Comparison of ENCODE assay signal across 8 cellular contexts in genomic region chr16:27237229-27238015, GRCh38. TPM values are rescaled to one million over a fixed set of nuclear protein-coding genes. Genes with fewer than 3 reads are reported as not detected.
DNase-seq lines count a peak whose midpoint lies in the region; ATAC-seq and TF ChIP-seq lines count a peak whose summit lies in the region.

No MANE protein-coding gene starts in this region.

- CTCF ChIA-PET in CD8-positive, alpha-beta memory T cell (lab: Charles Lee): interaction anchor here (0.9 to 4.8 kb wide), 14 partner anchors 13 to 227 kb away, joined by 3 to 66 read pairs (median 5); no protein-coding TSS in a partner anchor
- CTCF ChIA-PET in Calu3 (lab: Charles Lee): no interaction called here

- H3K4me1 Mint-ChIP-seq in CD8-positive, alpha-beta memory T cell: peaks cover 70 to 89% (median 85%) of the 10 kb centered on the region in 3 donors
- peaks cover 24% of the 10 kb centered on the region for H3K4me1 Mint-ChIP-seq in Calu3 (ENCODE audit: low read depth, unreplicated experiment)

- peaks cover 79% of the 10 kb centered on the region for H3K4me1 ChIP-seq in CD8-positive, alpha-beta memory T cell (ENCODE audit: insufficient read depth, low read length)
- peaks cover 18 to 90% (median 57%) of the 10 kb centered on the region in 3 donors for H3K4me1 ChIP-seq in esophagus squamous epithelium

- WGBS in esophagus squamous epithelium, 2 donors: 38 to 63% methylated on average over 16 to 18 of the region's 22 CpGs

- no TSS peak for BruUV-seq in Calu3 (replicated peaks; lab: Mats Ljungman, UMichigan)

- peak; percentile 56 to 87 (median 67) for DNase-seq in CD8-positive, alpha-beta memory T cell
- DNase-seq in Kasumi-1 (lab: John Stamatoyannopoulos, UW) (peak; percentile 36 to 43), esophagus squamous epithelium (lab: John Stamatoyannopoulos, UW) (no peak), GM03348 (ENCODE audit: low spot score) (no peak), Calu3 (no peak)
- DNase-seq in activated CD8-positive, alpha-beta memory T cell treated with anti-CD3 and anti-CD28 coated beads, Interleukin-2, amount 50 U/mL, for 24 hours (ENCODE audit: extremely low read depth): peak; percentile 64
- peak; percentile 69 to 84 (median 75) for DNase-seq in stimulated activated CD4-positive, alpha-beta T cell treated with anti-CD3 and anti-CD28 coated beads, Interleukin-12 subunit alpha, Interleukin-12 subunit beta, amount 100 ng/mL, for 48 hours (ENCODE audit: low read depth in 2 of 3, low spot score in 1 of 3)

- peaks cover 0 to 3% of the 10 kb centered on the region in 2 donors for H3K27me3 Mint-ChIP-seq in CD8-positive, alpha-beta memory T cell
- H3K27me3 Mint-ChIP-seq in Calu3 (ENCODE audit: unreplicated experiment): no peaks in the 10 kb centered on the region

- peak overlapping the region; percentile 81 for H3K27ac ChIP-seq in CD8-positive, alpha-beta memory T cell (ENCODE audit: low read depth, low read length)
- peak overlapping the region; percentile 50 to 89 (median 82) for H3K27ac ChIP-seq in esophagus squamous epithelium

- H3K4me3 Mint-ChIP-seq in CD8-positive, alpha-beta memory T cell: peak overlapping the region; percentile 53 to 90 (median 81)
- H3K4me3 Mint-ChIP-seq in Calu3 (ENCODE audit: low read depth, unreplicated experiment): no peak overlapping the region

- peak; percentile 55 for ATAC-seq in GM21423 (IDR thresholded peaks at IDR 0.05; ENCODE audit: unreplicated experiment)

- no peaks in the 10 kb centered on the region for H3K27me3 ChIP-seq in CD8-positive, alpha-beta memory T cell (ENCODE audit: insufficient read depth, low read length, poor library complexity, severe bottlenecking)
- H3K27me3 ChIP-seq in esophagus squamous epithelium: no peaks in the 10 kb centered on the region

- H3K36me3 ChIP-seq in CD8-positive, alpha-beta memory T cell (ENCODE audit: insufficient read depth, low read length): peaks cover 3% of the 10 kb centered on the region
- H3K36me3 ChIP-seq in esophagus squamous epithelium: peaks cover 0 to 22% (median 2%) of the 10 kb centered on the region in 3 donors

- no peak for TF ChIP-seq POLR2A in esophagus squamous epithelium (IDR thresholded peaks at IDR 0.05)

- peaks cover 3 to 16% (median 4%) of the 10 kb centered on the region in 3 donors for H3K36me3 Mint-ChIP-seq in CD8-positive, alpha-beta memory T cell
- peaks cover 23% of the 10 kb centered on the region for H3K36me3 Mint-ChIP-seq in Calu3 (ENCODE audit: insufficient read depth, unreplicated experiment)

- TF ChIP-seq CTCF in esophagus squamous epithelium (IDR thresholded peaks at IDR 0.05) (no peak), Calu3 (IDR thresholded peaks at IDR 0.05; ENCODE audit: unreplicated experiment) (no peak)

- intact Hi-C loops in esophagus squamous epithelium (cut with DNase I): loop anchor here (5.0 kb wide), 1 partner anchor 130 kb away; no protein-coding TSS in a partner anchor
- intact Hi-C loops in Calu3 (cut with micrococcal nuclease; ENCODE audit: unreplicated experiment): loop anchor here (1.0 to 10.0 kb wide), 2 partner anchors 78 to 217 kb away; no protein-coding TSS in a partner anchor

- no peaks in the 10 kb centered on the region for H3K9me3 ChIP-seq in CD8-positive, alpha-beta memory T cell (ENCODE audit: low read length)
- no peaks in the 10 kb centered on the region for H3K9me3 ChIP-seq in esophagus squamous epithelium

- H3K27ac Mint-ChIP-seq in CD8-positive, alpha-beta memory T cell: peak overlapping the region; percentile 97 to 100 (median 100)
- H3K27ac Mint-ChIP-seq in Calu3 (ENCODE audit: unreplicated experiment): no peak overlapping the region

- no peaks in the 10 kb centered on the region for H3K9me3 Mint-ChIP-seq in CD8-positive, alpha-beta memory T cell
- H3K9me3 Mint-ChIP-seq in Calu3 (ENCODE audit: low read depth, unreplicated experiment): no peaks in the 10 kb centered on the region

- H3K4me3 ChIP-seq in CD8-positive, alpha-beta memory T cell (ENCODE audit: low read length): peak overlapping the region; percentile 33
- no peak overlapping the region for H3K4me3 ChIP-seq in esophagus squamous epithelium

- POLR2A ChIA-PET in CD8-positive, alpha-beta memory T cell (lab: Charles Lee): interaction anchor here (0.6 to 5.0 kb wide), 8 partner anchors 11 to 213 kb away, joined by 3 to 56 read pairs (median 6); partner anchors contain the start of genes KDM8 and NSMCE1

RNA-seq across cellular contexts. Expression of gene NSMCE1, which starts 31.1 kb away (rescaled TPM):
- total RNA-seq in CD8-positive, alpha-beta memory T cell: 100 to 1,000 TPM; 103 to 114 TPM
- polyA plus RNA-seq in CD8-positive, alpha-beta memory T cell: 132 TPM
- total RNA-seq in esophagus squamous epithelium: 10 to 100 TPM; 22.4 to 92.4 (median 29.5) TPM
- 74.9 and 83.2 TPM in 2 replicates for total RNA-seq in Calu3 (2022)

RNA-seq across cellular contexts. Expression of gene KDM8, which starts 34.1 kb away (rescaled TPM):
- 10 to 100 TPM in 1 of 2 experiments, 1 to 10 TPM in 1; 9.1 to 10.8 TPM for total RNA-seq in CD8-positive, alpha-beta memory T cell
- polyA plus RNA-seq in CD8-positive, alpha-beta memory T cell: 5.6 TPM
- total RNA-seq in esophagus squamous epithelium: 1 to 10 TPM in 3 of 4 donors, under 1 TPM in 1; 0.56 to 4.4 (median 2.5) TPM
- total RNA-seq in Calu3 (2022): 8.4 and 10.2 TPM in 2 replicates

Comparison
In these comparisons a context has a peak if more than half of its experiments do, and no peak if none do; other contexts are left out.
1. DNase-seq: peak in CD8-positive, alpha-beta memory T cell (5 of 5), Kasumi-1 (2 of 2), activated CD8-positive, alpha-beta memory T cell treated with anti-CD3 and anti-CD28 coated beads, Interleukin-2, amount 50 U/mL, for 24 hours (single experiment) and stimulated activated CD4-positive, alpha-beta T cell treated with anti-CD3 and anti-CD28 coated beads, Interleukin-12 subunit alpha, Interleukin-12 subunit beta, amount 100 ng/mL, for 48 hours (3 of 3); none in esophagus squamous epithelium (single experiment), GM03348 (single experiment) and Calu3 (single experiment).